11 cellular contexts compared by ENCODE assay signal in genomic region chr10:123134058-123134914, GRCh38. TPM values are rescaled to one million over a fixed set of nuclear protein-coding genes. Genes with fewer than 3 reads are reported as not detected.
DNase-seq lines count a peak whose midpoint lies in the region; ATAC-seq, FAIRE-seq and TF ChIP-seq lines count a peak whose summit lies in the region.
"Had no signal": no experiment of that assay in that cellular context is flagged by ENCODE, and none has a peak within 500 bp of the region (broad histone marks: within the 10 kb centered on the region; RNA-seq: fewer than 3 reads in every experiment).

No MANE protein-coding gene starts in this region.

- TF ChIP-seq POLR2A in K562 (conservative IDR thresholded peaks at IDR 0.05) (no peak), prostate gland (IDR thresholded peaks at IDR 0.05) (no peak)

- no peaks in the 10 kb centered on the region for H3K36me3 ChIP-seq in CD8-positive, alpha-beta memory T cell (ENCODE audit: insufficient read depth, low read length)
- no peaks in the 10 kb centered on the region for H3K36me3 ChIP-seq in GM23248 (ENCODE audit: low read depth)
- peaks cover 21% of the 10 kb centered on the region; the same call in 2 of the 3 replicates for H3K36me3 ChIP-seq in K562 (ENCODE audit: control insufficient read depth, insufficient read depth, low read length)
- H3K36me3 ChIP-seq in prostate gland: no peaks in the 10 kb centered on the region

- H3K9me2 ChIP-seq in GM23248 (ENCODE audit: insufficient read depth): no peaks in the 10 kb centered on the region

- no peaks in the 10 kb centered on the region for H3K9me3 ChIP-seq in CD8-positive, alpha-beta memory T cell (ENCODE audit: low read length)
- H3K9me3 ChIP-seq in GM23248 (ENCODE audit: low read depth) (no peaks in the 10 kb centered on the region), K562 (replicated peaks; ENCODE audit: control insufficient read depth, insufficient read depth, low read depth, low read length) (no peaks in the 10 kb centered on the region; the same call in 1 of the 2 replicates), prostate gland (no peaks in the 10 kb centered on the region)
- H3K9me3 ChIP-seq: testis had no signal

- H3K4me1 ChIP-seq in CD8-positive, alpha-beta memory T cell (ENCODE audit: insufficient read depth, low read length): peaks cover 40% of the 10 kb centered on the region
- H3K4me1 ChIP-seq in GM23248 (ENCODE audit: insufficient read depth) (no peaks in the 10 kb centered on the region), K562 (replicated peaks in 1 of 2; ENCODE audit: control insufficient read depth in 2 of 2, insufficient read depth in 2 of 2, low read length in 2 of 2) (peaks cover 8 to 47% of the 10 kb centered on the region in 2 experiments), prostate gland (replicated peaks) (peaks cover 4% of the 10 kb centered on the region)

- H3K27ac ChIP-seq in CD8-positive, alpha-beta memory T cell (ENCODE audit: low read depth, low read length): peak overlapping the region; percentile 72
- H3K27ac ChIP-seq in GM23248 (no peak overlapping the region), K562 (ENCODE audit: extremely low read depth, low read depth, low read length) (peak overlapping the region; percentile 99), prostate gland (no peak overlapping the region)
- H3K27ac ChIP-seq: testis had no signal

- TF ChIP-seq CTCF in K562 (IDR thresholded peaks at IDR 0.05 in 2 of 3, conservative IDR thresholded peaks at IDR 0.05 in 1 of 3; ENCODE audit: insufficient read depth in 2 of 3, low read depth in 1 of 3, low read length in 3 of 3) (no peak), nephron progenitor cell (IDR thresholded peaks at IDR 0.05) (no peak), prostate gland (IDR thresholded peaks at IDR 0.05) (no peak)

- H3K9ac ChIP-seq in GM23248: no peak overlapping the region
- peak overlapping the region; percentile 61 to 79; a peak in 3 of 4 replicates for H3K9ac ChIP-seq in K562 (ENCODE audit: insufficient read depth in 1 of 2, low read depth in 2 of 2, low read length in 2 of 2)

- WGBS in GM23248 (ENCODE audit: low coverage in 1 of 2, low lambda C conversion rate in 2 of 2, missing lambda C conversion rate in 2 of 2), 2 experiments: 6 to 7% methylated on average over 54 to 55 of the region's 56 CpGs
- WGBS in K562 (ENCODE audit: insufficient coverage, low coverage, missing lambda C conversion rate): 53% methylated on average over 17 of the region's 56 CpGs
- WGBS in prostate gland: 7% methylated on average over 47 of the region's 56 CpGs

- no peak overlapping the region for H2AFZ ChIP-seq in GM23248
- peak overlapping the region; percentile 89 for H2AFZ ChIP-seq in K562 (ENCODE audit: low read depth, low read length)

- no peak for DNase-seq in CD8-positive, alpha-beta memory T cell
- DNase-seq in GM23248: peak; percentile 29
- peak in 1 of 4 experiments; percentile 20 for DNase-seq in K562 (ENCODE audit: extremely low read depth in 1 of 4, low spot score in 3 of 4)
- DNase-seq in nephron progenitor cell: peak; percentile 44
- DNase-seq in prostate gland (ENCODE audit: low spot score): no peak
- DNase-seq in RPMI8226: no peak
- DNase-seq in effector CD4-positive, alpha-beta T cell: no peak
- DNase-seq in SKM-1 (lab: John Stamatoyannopoulos, UW; ENCODE audit: unreplicated experiment): no peak
- DNase-seq: amniotic stem cell, left ventricle myocardium superior, testis had no signal

- H3K4me1 Mint-ChIP-seq in CD8-positive, alpha-beta memory T cell: peaks cover 30 to 51% (median 32%) of the 10 kb centered on the region in 3 donors
- H3K4me1 Mint-ChIP-seq in nephron progenitor cell: peaks cover 23% of the 10 kb centered on the region

- BruUV-seq in K562 (replicated peaks; lab: Mats Ljungman, UMichigan): no TSS peak

- peaks cover 53% of the 10 kb centered on the region for H3K27me3 ChIP-seq in CD8-positive, alpha-beta memory T cell (ENCODE audit: insufficient read depth, low read length, poor library complexity, severe bottlenecking)
- H3K27me3 ChIP-seq in GM23248 (replicated peaks; ENCODE audit: insufficient read depth) (peaks cover 77% of the 10 kb centered on the region), K562 (ENCODE audit: control insufficient read depth in 2 of 2, insufficient read depth in 2 of 2, low read length in 2 of 2) (0 out of 5 replicates have a peak, but pooled peaks cover 0 to 10% of the 10 kb centered on the region in 2 experiments), prostate gland (replicated peaks; ENCODE audit: insufficient read depth) (peaks cover 60% of the 10 kb centered on the region)

- POLR2A ChIA-PET in CD8-positive, alpha-beta memory T cell (lab: Charles Lee): no interaction called here
- POLR2A ChIA-PET in K562 (lab: Yijun Ruan, JAX): interaction anchor here (0.6 to 1.4 kb wide), 4 partner anchors 19 to 96 kb away, joined by 3 to 4 read pairs (median 3); no protein-coding TSS in a partner anchor

- no peak overlapping the region for H3K4me3 ChIP-seq in CD8-positive, alpha-beta memory T cell (ENCODE audit: low read length)
- no peak overlapping the region for H3K4me3 ChIP-seq in GM23248
- no peak overlapping the region for H3K4me3 ChIP-seq in K562
- H3K4me3 ChIP-seq in prostate gland: no peak overlapping the region

- FAIRE-seq in K562 (lab: Jason Lieb, UNC): no peak

- peaks cover 54 to 80% of the 10 kb centered on the region in 2 donors for H3K27me3 Mint-ChIP-seq in CD8-positive, alpha-beta memory T cell
- H3K27me3 Mint-ChIP-seq in nephron progenitor cell (ENCODE audit: low read depth, poor library complexity): peaks cover 100% of the 10 kb centered on the region

- H3K9me3 Mint-ChIP-seq in CD8-positive, alpha-beta memory T cell: peaks cover 0 to 2% (median 0%) of the 10 kb centered on the region in 5 donors
- no peaks in the 10 kb centered on the region for H3K9me3 Mint-ChIP-seq in nephron progenitor cell

- no peaks in the 10 kb centered on the region for H3K79me2 ChIP-seq in GM23248 (ENCODE audit: insufficient read depth)
- H3K79me2 ChIP-seq in K562 (ENCODE audit: control insufficient read depth, insufficient read depth, low read length): peaks cover 36% of the 10 kb centered on the region

- H3K36me3 Mint-ChIP-seq in CD8-positive, alpha-beta memory T cell: no peaks in the 10 kb centered on the region
- no peaks in the 10 kb centered on the region for H3K36me3 Mint-ChIP-seq in nephron progenitor cell (ENCODE audit: low read depth)

- CTCF ChIA-PET in CD8-positive, alpha-beta memory T cell (lab: Charles Lee): interaction anchor here (1.0 to 2.6 kb wide), 12 partner anchors 11 to 1254 kb away, joined by 3 to 27 read pairs (median 4); partner anchors contain the start of gene BUB3
- CTCF ChIA-PET in K562 (lab: Yijun Ruan, JAX; ENCODE audit: low intra/inter-chr PET ratio): no interaction called here

- TF ChIP-seq RAD21 in K562 (CRISPR knock-in tag; conservative IDR thresholded peaks at IDR 0.05 in 1 of 2, IDR thresholded peaks at IDR 0.05 in 1 of 2): no peak

- no peaks in the 10 kb centered on the region for H3F3A ChIP-seq in GM23248 (ENCODE audit: insufficient read depth)

- H3K4me2 ChIP-seq in GM23248 (ENCODE audit: unreplicated experiment): no peak overlapping the region
- H3K4me2 ChIP-seq in K562 (ENCODE audit: insufficient read depth, low read length): peak overlapping the region; percentile 74

- peak overlapping the region; percentile 57 to 88 (median 71) for H3K4me3 Mint-ChIP-seq in CD8-positive, alpha-beta memory T cell
- H3K4me3 Mint-ChIP-seq in nephron progenitor cell: no peak overlapping the region

- no peak for ATAC-seq in K562
- ATAC-seq: left ventricle myocardium superior had no signal

- H3K9me1 ChIP-seq in K562 (ENCODE audit: control insufficient read depth, insufficient read depth, low read length): no peaks in the 10 kb centered on the region

- H4K20me1 ChIP-seq in GM23248 (ENCODE audit: insufficient read depth): no peaks in the 10 kb centered on the region
- no peaks in the 10 kb centered on the region for H4K20me1 ChIP-seq in K562 (replicated peaks; ENCODE audit: control insufficient read depth, insufficient read depth, low read length)

- peak overlapping the region in 4 of 8 donors; percentile 29 to 72 (median 54) for H3K27ac Mint-ChIP-seq in CD8-positive, alpha-beta memory T cell
- H3K27ac Mint-ChIP-seq in nephron progenitor cell: no peak overlapping the region

- in situ Hi-C loops in GM23248 (cut with MboI): loop anchor here (10.0 to 25.0 kb wide), 2 partner anchors 421 to 828 kb away; no protein-coding TSS in a partner anchor
- in situ Hi-C loops in K562 (cut with MboI): no loop called here

- no peak for TF ChIP-seq EP300 in K562 (IDR thresholded peaks at IDR 0.05; ENCODE audit: low read length)

- intact Hi-C loops in K562 (cut with micrococcal nuclease) (loop anchor here (5.0 kb wide), 1 partner anchor 138 kb away; no protein-coding TSS in a partner anchor), prostate gland (cut with DNase I) (no loop called here)

RNA-seq across cellular contexts. Expression of gene HMX3, which starts 1.5 kb away (rescaled TPM):
- not detected for total RNA-seq in CD8-positive, alpha-beta memory T cell
- polyA plus RNA-seq in CD8-positive, alpha-beta memory T cell: not detected
- total RNA-seq in GM23248 (2014; rRNA removed; shearing (Covaris generic)): not detected in 2 replicates
- polyA plus RNA-seq in GM23248 (2016; fragmentation: Nextera tagmentation; extraction: Ambion mirVana): not detected in 2 replicates
- 2.2 and 9.0 TPM in 2 replicates for total RNA-seq in K562 (2011; cell fraction: chromatin; rRNA removed; ENCODE audit: low replicate concordance)
- 13.3 and 15.8 TPM in 2 replicates for total RNA-seq in K562 (2011; cell fraction: nucleolus; rRNA removed)
- 5.8 and 6.7 TPM in 2 replicates for total RNA-seq in K562 (2011; cell fraction: nucleoplasm; rRNA removed)
- total RNA-seq in K562 (2014; rRNA removed): 26.8 and 42.7 TPM in 2 replicates
- 0.41 and 0.58 TPM in 2 replicates for total RNA-seq in K562 (2014; rRNA removed; fragmentation: Illumina TruSeq; extraction: Trizol)
- total RNA-seq in K562 (2015; rRNA removed; fragmentation: Illumina TruSeq; extraction: Trizol): 7.4 and 9.6 TPM in 2 replicates
- total RNA-seq in K562 (2021): 43.2 and 43.5 TPM in 2 replicates
- 1.2 and 2.8 TPM in 2 replicates for polyA plus RNA-seq in K562 (2011; rRNA removed)
- polyA plus RNA-seq in K562 (2011; cell fraction: cytosol; rRNA removed): 4.1 and 13.3 TPM in 2 replicates
- 3.4 and 9.2 TPM in 2 replicates for polyA plus RNA-seq in K562 (2011; cell fraction: nucleus; rRNA removed)
- 7.9 and 14.4 TPM in 2 replicates for polyA plus RNA-seq in K562 (2012)
- polyA plus RNA-seq in K562 (2014; fragmentation: Illumina TruSeq; extraction: Trizol): 0.55 and 2.8 TPM in 2 replicates
- polyA plus RNA-seq in K562 (2014; fragmentation: Nextera tagmentation; extraction: Ambion mirVana): not detected
- polyA plus RNA-seq in K562 (2014; rRNA removed): 20.5 and 24.5 TPM in 2 replicates
- polyA minus RNA-seq in K562 (2011; rRNA and poly(A)+ RNA removed): 0.33 and 0.56 TPM in 2 replicates
- polyA minus RNA-seq in K562 (2011; cell fraction: cytosol; rRNA and poly(A)+ RNA removed): 8.2 and 15.7 TPM in 2 replicates
- 4.8 and 5.0 TPM in 2 replicates for polyA minus RNA-seq in K562 (2011; cell fraction: nucleus; rRNA and poly(A)+ RNA removed)
- not detected for total RNA-seq in prostate gland
- total RNA-seq: left ventricle myocardium superior had no signal

RNA-seq across cellular contexts. Expression of gene HMX2, which starts 13.7 kb away (rescaled TPM):
- total RNA-seq in CD8-positive, alpha-beta memory T cell: not detected
- polyA plus RNA-seq in CD8-positive, alpha-beta memory T cell: not detected
- total RNA-seq in GM23248 (2014; rRNA removed; shearing (Covaris generic)): not detected in 2 replicates
- polyA plus RNA-seq in GM23248 (2016; fragmentation: Nextera tagmentation; extraction: Ambion mirVana) (not detected in 2 replicates), K562 (2011; rRNA removed) (0.08 TPM in 1 of 2 replicates, not detected in the other), K562 (2014; fragmentation: Illumina TruSeq; extraction: Trizol) (0.09 and 0.12 TPM in 2 replicates), K562 (2014; fragmentation: Nextera tagmentation; extraction: Ambion mirVana) (not detected), K562 (2014; rRNA removed) (0.05 and 0.37 TPM in 2 replicates)
- 0.42 TPM in 1 of 2 replicates, not detected in the other for total RNA-seq in K562 (2011; cell fraction: chromatin; rRNA removed; ENCODE audit: low replicate concordance)
- total RNA-seq in K562 (2011; cell fraction: nucleolus; rRNA removed): 0.33 TPM in 1 of 2 replicates, not detected in the other
- 0.38 TPM in 1 of 2 replicates, not detected in the other for total RNA-seq in K562 (2011; cell fraction: nucleoplasm; rRNA removed)
- total RNA-seq in K562 (2014; rRNA removed) (0.36 and 0.37 TPM in 2 replicates), K562 (2014; rRNA removed; fragmentation: Illumina TruSeq; extraction: Trizol) (0.07 and 0.13 TPM in 2 replicates), K562 (2015; rRNA removed; fragmentation: Illumina TruSeq; extraction: Trizol) (0.07 TPM in 1 of 2 replicates, not detected in the other), K562 (2021) (0.40 and 0.58 TPM in 2 replicates), prostate gland (1 to 10 TPM in 1 of 2 donors, not detected in 1; 1.0 TPM)
- 0.10 TPM in 1 of 2 replicates, not detected in the other for polyA plus RNA-seq in K562 (2011; cell fraction: cytosol; rRNA removed)
- polyA plus RNA-seq in K562 (2011; cell fraction: nucleus; rRNA removed): 0.20 TPM in 1 of 2 replicates, not detected in the other
- 0.26 and 0.44 TPM in 2 replicates for polyA plus RNA-seq in K562 (2012)
- not detected in 2 replicates for polyA minus RNA-seq in K562 (2011; rRNA and poly(A)+ RNA removed)
- polyA minus RNA-seq in K562 (2011; cell fraction: cytosol; rRNA and poly(A)+ RNA removed): not detected in 2 replicates
- not detected in 2 replicates for polyA minus RNA-seq in K562 (2011; cell fraction: nucleus; rRNA and poly(A)+ RNA removed)
- total RNA-seq: left ventricle myocardium superior had no signal

RNA-seq across cellular contexts. Expression of gene BUB3, which starts 19.9 kb away (rescaled TPM):
- 100 to 1,000 TPM; 254 to 255 TPM for total RNA-seq in CD8-positive, alpha-beta memory T cell
- polyA plus RNA-seq in CD8-positive, alpha-beta memory T cell: 231 TPM
- 163 and 170 TPM in 2 replicates for total RNA-seq in GM23248 (2014; rRNA removed; shearing (Covaris generic))
- 154 and 158 TPM in 2 replicates for polyA plus RNA-seq in GM23248 (2016; fragmentation: Nextera tagmentation; extraction: Ambion mirVana)
- 149 and 187 TPM in 2 replicates for total RNA-seq in K562 (2011; cell fraction: chromatin; rRNA removed; ENCODE audit: low replicate concordance)
- total RNA-seq in K562 (2011; cell fraction: nucleolus; rRNA removed): 124 and 136 TPM in 2 replicates
- total RNA-seq in K562 (2011; cell fraction: nucleoplasm; rRNA removed): 122 and 148 TPM in 2 replicates
- 167 and 343 TPM in 2 replicates for total RNA-seq in K562 (2014; rRNA removed)
- total RNA-seq in K562 (2014; rRNA removed; fragmentation: Illumina TruSeq; extraction: Trizol): 175 and 182 TPM in 2 replicates
- total RNA-seq in K562 (2015; rRNA removed; fragmentation: Illumina TruSeq; extraction: Trizol): 176 TPM in 2 replicates
- 184 and 188 TPM in 2 replicates for total RNA-seq in K562 (2021)
- polyA plus RNA-seq in K562 (2011; rRNA removed): 284 and 291 TPM in 2 replicates
- 229 and 238 TPM in 2 replicates for polyA plus RNA-seq in K562 (2011; cell fraction: cytosol; rRNA removed)
- polyA plus RNA-seq in K562 (2011; cell fraction: nucleus; rRNA removed): 508 and 513 TPM in 2 replicates
- polyA plus RNA-seq in K562 (2012): 240 and 296 TPM in 2 replicates
- polyA plus RNA-seq in K562 (2014; fragmentation: Illumina TruSeq; extraction: Trizol): 225 and 269 TPM in 2 replicates
- polyA plus RNA-seq in K562 (2014; fragmentation: Nextera tagmentation; extraction: Ambion mirVana): 100 to 1,000 TPM; 597 to 761 TPM
- polyA plus RNA-seq in K562 (2014; rRNA removed): 226 and 272 TPM in 2 replicates
- 277 and 350 TPM in 2 replicates for polyA minus RNA-seq in K562 (2011; rRNA and poly(A)+ RNA removed)
- polyA minus RNA-seq in K562 (2011; cell fraction: cytosol; rRNA and poly(A)+ RNA removed): 163 and 167 TPM in 2 replicates
- 142 and 231 TPM in 2 replicates for polyA minus RNA-seq in K562 (2011; cell fraction: nucleus; rRNA and poly(A)+ RNA removed)
- 10 to 100 TPM; 69.3 to 87.7 TPM for total RNA-seq in prostate gland

Comparison
In these comparisons a context has a peak if more than half of its experiments do, and no peak if none do; other contexts are left out.
1. DNase-seq: peak in GM23248 (single experiment) and nephron progenitor cell (single experiment); none in CD8-positive, alpha-beta memory T cell (0 of 5), prostate gland (single experiment), RPMI8226 (single experiment), effector CD4-positive, alpha-beta T cell (single experiment) and SKM-1 (single experiment).
2. H3K27ac ChIP-seq: peak in CD8-positive, alpha-beta memory T cell (single experiment) and K562 (single experiment); none in GM23248 (single experiment) and prostate gland (0 of 2).